In genomic region chr1:20486457-20487235, GRCh38 we compare ENCODE assay signal across 1 cellular context.
A peak's percentile ranks its signal among the peaks of the same experiment; 100 is the strongest.
TF ChIP-seq lines count a peak whose summit lies in the region.

No MANE protein-coding gene starts in this region.

TF ChIP-seq in HepG2, 621 proteins besides CTCF, POLR2A, EP300 and RAD21 (continued from another document and continues in another):
- TF ChIP-seq, protein P1, sequence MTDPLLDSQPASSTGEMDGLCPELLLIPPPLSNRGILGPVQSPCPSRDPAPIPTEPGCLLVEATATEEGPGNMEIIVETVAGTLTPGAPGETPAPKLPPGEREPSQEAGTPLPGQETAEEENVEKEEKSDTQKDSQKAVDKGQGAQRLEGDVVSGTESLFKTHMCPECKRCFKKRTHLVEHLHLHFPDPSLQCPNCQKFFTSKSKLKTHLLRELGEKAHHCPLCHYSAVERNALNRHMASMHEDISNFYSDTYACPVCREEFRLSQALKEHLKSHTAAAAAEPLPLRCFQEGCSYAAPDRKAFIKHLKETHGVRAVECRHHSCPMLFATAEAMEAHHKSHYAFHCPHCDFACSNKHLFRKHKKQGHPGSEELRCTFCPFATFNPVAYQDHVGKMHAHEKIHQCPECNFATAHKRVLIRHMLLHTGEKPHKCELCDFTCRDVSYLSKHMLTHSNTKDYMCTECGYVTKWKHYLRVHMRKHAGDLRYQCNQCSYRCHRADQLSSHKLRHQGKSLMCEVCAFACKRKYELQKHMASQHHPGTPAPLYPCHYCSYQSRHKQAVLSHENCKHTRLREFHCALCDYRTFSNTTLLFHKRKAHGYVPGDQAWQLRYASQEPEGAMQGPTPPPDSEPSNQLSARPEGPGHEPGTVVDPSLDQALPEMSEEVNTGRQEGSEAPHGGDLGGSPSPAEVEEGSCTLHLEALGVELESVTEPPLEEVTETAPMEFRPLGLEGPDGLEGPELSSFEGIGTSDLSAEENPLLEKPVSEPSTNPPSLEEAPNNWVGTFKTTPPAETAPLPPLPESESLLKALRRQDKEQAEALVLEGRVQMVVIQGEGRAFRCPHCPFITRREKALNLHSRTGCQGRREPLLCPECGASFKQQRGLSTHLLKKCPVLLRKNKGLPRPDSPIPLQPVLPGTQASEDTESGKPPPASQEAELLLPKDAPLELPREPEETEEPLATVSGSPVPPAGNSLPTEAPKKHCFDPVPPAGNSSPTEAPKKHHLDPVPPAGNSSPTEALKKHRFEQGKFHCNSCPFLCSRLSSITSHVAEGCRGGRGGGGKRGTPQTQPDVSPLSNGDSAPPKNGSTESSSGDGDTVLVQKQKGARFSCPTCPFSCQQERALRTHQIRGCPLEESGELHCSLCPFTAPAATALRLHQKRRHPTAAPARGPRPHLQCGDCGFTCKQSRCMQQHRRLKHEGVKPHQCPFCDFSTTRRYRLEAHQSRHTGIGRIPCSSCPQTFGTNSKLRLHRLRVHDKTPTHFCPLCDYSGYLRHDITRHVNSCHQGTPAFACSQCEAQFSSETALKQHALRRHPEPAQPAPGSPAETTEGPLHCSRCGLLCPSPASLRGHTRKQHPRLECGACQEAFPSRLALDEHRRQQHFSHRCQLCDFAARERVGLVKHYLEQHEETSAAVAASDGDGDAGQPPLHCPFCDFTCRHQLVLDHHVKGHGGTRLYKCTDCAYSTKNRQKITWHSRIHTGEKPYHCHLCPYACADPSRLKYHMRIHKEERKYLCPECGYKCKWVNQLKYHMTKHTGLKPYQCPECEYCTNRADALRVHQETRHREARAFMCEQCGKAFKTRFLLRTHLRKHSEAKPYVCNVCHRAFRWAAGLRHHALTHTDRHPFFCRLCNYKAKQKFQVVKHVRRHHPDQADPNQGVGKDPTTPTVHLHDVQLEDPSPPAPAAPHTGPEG (CRISPR knock-in tag; IDR thresholded peaks at IDR 0.05), result 0 out of 2 replicates have a peak, but pooled peaks have one; percentile 27
- TF ChIP-seq ZNF382 (CRISPR knock-in tag; IDR thresholded peaks at IDR 0.05; ENCODE audit: borderline replicate concordance), result no peak
- TF ChIP-seq NFKB2 (CRISPR knock-in tag; IDR thresholded peaks at IDR 0.05; ENCODE audit: borderline replicate concordance), result peak; percentile 92; the same call in 1 of the 2 replicates
- peak; percentile 37; the same call in 1 of the 2 replicates for TF ChIP-seq NAIF1 (CRISPR knock-in tag; IDR thresholded peaks at IDR 0.05; ENCODE audit: borderline replicate concordance)
- TF ChIP-seq ARNTL (CRISPR knock-in tag; IDR thresholded peaks at IDR 0.05), result 0 out of 2 replicates have a peak, but pooled peaks have one; percentile 17
- no peak; the same call in none of the 2 replicates for TF ChIP-seq ZNF704 (CRISPR knock-in tag; IDR thresholded peaks at IDR 0.05; ENCODE audit: borderline replicate concordance)
- TF ChIP-seq MZF1 (CRISPR knock-in tag; IDR thresholded peaks at IDR 0.05; ENCODE audit: borderline replicate concordance), result no peak
- no peak for TF ChIP-seq RFX3 (CRISPR knock-in tag; IDR thresholded peaks at IDR 0.05)
- TF ChIP-seq ZNF263 (CRISPR knock-in tag; IDR thresholded peaks at IDR 0.05), result peak; percentile 35; the same call in 1 of the 2 replicates
- TF ChIP-seq ZNF326 (CRISPR knock-in tag; IDR thresholded peaks at IDR 0.05; ENCODE audit: borderline replicate concordance), result no peak
- no peak for TF ChIP-seq SUZ12 (IDR thresholded peaks at IDR 0.05; ENCODE audit: low read depth, low read length)
- TF ChIP-seq ZNF878 (CRISPR knock-in tag; IDR thresholded peaks at IDR 0.05), result peak; percentile 88; the same call in 1 of the 2 replicates
- TF ChIP-seq ZBTB8A (CRISPR knock-in tag; IDR thresholded peaks at IDR 0.05; ENCODE audit: borderline replicate concordance, low read depth), result no peak
- no peak for TF ChIP-seq SP1 (IDR thresholded peaks at IDR 0.05)
- TF ChIP-seq SP1 (CRISPR knock-in tag; IDR thresholded peaks at IDR 0.05), result peak; percentile 27; the same call in 1 of the 2 replicates
- no peak for TF ChIP-seq ZNF230 (CRISPR knock-in tag; IDR thresholded peaks at IDR 0.05)
- TF ChIP-seq HOXD1 (CRISPR knock-in tag; IDR thresholded peaks at IDR 0.05), result no peak
- no peak for TF ChIP-seq THAP8 (CRISPR knock-in tag; IDR thresholded peaks at IDR 0.05; ENCODE audit: borderline replicate concordance)
- peak; percentile 6; the same call in 1 of the 2 replicates for TF ChIP-seq NFYC (CRISPR knock-in tag; IDR thresholded peaks at IDR 0.05)
- peak; percentile 67; the same call in 1 of the 2 replicates for TF ChIP-seq ZBTB34 (CRISPR knock-in tag; IDR thresholded peaks at IDR 0.05)
- peak; percentile 68 for TF ChIP-seq NR2C2 (CRISPR knock-in tag; IDR thresholded peaks at IDR 0.05; ENCODE audit: borderline replicate concordance)
- TF ChIP-seq DNMT1 (CRISPR knock-in tag; IDR thresholded peaks at IDR 0.05), result 0 out of 2 replicates have a peak, but pooled peaks have one; percentile 49
- TF ChIP-seq JUNB (CRISPR knock-in tag; IDR thresholded peaks at IDR 0.05; ENCODE audit: borderline replicate concordance), result no peak
- no peak for TF ChIP-seq ZNF251 (CRISPR knock-in tag; IDR thresholded peaks at IDR 0.05)
- 0 out of 2 replicates have a peak, but pooled peaks have one; percentile 46 for TF ChIP-seq ZNF484 (CRISPR knock-in tag; IDR thresholded peaks at IDR 0.05; ENCODE audit: borderline replicate concordance, low read depth)
- TF ChIP-seq ZNF224 (CRISPR knock-in tag; IDR thresholded peaks at IDR 0.05), result no peak
- TF ChIP-seq THYN1 (CRISPR knock-in tag; IDR thresholded peaks at IDR 0.05; ENCODE audit: borderline replicate concordance, low read depth), result peak; percentile 82; the same call in 1 of the 2 replicates
- no peak for TF ChIP-seq ZNF512 (CRISPR knock-in tag; IDR thresholded peaks at IDR 0.05)
- no peak for TF ChIP-seq RELA (CRISPR knock-in tag; IDR thresholded peaks at IDR 0.05)
- no peak; the same call in 1 of the 2 replicates for TF ChIP-seq BRF2 (CRISPR knock-in tag; IDR thresholded peaks at IDR 0.05)
- no peak for TF ChIP-seq CBX2 (IDR thresholded peaks at IDR 0.05; ENCODE audit: low read depth, low read length)
- no peak for TF ChIP-seq CBX2 (CRISPR knock-in tag; IDR thresholded peaks at IDR 0.05; ENCODE audit: low read depth)
- no peak for TF ChIP-seq RORA (CRISPR knock-in tag; IDR thresholded peaks at IDR 0.05)
- TF ChIP-seq MED1 (CRISPR knock-in tag; IDR thresholded peaks at IDR 0.05), result peak; percentile 59
- no peak for TF ChIP-seq ZNF530 (CRISPR knock-in tag; IDR thresholded peaks at IDR 0.05; ENCODE audit: low read depth)
- TF ChIP-seq EHMT2 (IDR thresholded peaks at IDR 0.05; ENCODE audit: borderline replicate concordance, low read depth, low read length), result no peak
- no peak for TF ChIP-seq ZNF567 (CRISPR knock-in tag; IDR thresholded peaks at IDR 0.05; ENCODE audit: borderline replicate concordance)
- peak; percentile 64; the same call in 1 of the 2 replicates for TF ChIP-seq KAT7 (CRISPR knock-in tag; IDR thresholded peaks at IDR 0.05; ENCODE audit: borderline replicate concordance)
- 0 out of 2 replicates have a peak, but pooled peaks have one; percentile 27 for TF ChIP-seq ZNF550 (CRISPR knock-in tag; IDR thresholded peaks at IDR 0.05; ENCODE audit: borderline replicate concordance)
- TF ChIP-seq ZNF280D (CRISPR knock-in tag; IDR thresholded peaks at IDR 0.05), result no peak
- TF ChIP-seq ZNF678 (CRISPR knock-in tag; IDR thresholded peaks at IDR 0.05), result no peak
- TF ChIP-seq ZNF616 (CRISPR knock-in tag; IDR thresholded peaks at IDR 0.05; ENCODE audit: low read depth), result no peak
- peak; percentile 74 for TF ChIP-seq MYC (CRISPR knock-in tag; IDR thresholded peaks at IDR 0.05; ENCODE audit: borderline replicate concordance)
- TF ChIP-seq SOX6 (IDR thresholded peaks at IDR 0.05), result no peak
- peak; percentile 83 for TF ChIP-seq SOX6 (CRISPR knock-in tag; IDR thresholded peaks at IDR 0.05)
- TF ChIP-seq, protein P2, sequence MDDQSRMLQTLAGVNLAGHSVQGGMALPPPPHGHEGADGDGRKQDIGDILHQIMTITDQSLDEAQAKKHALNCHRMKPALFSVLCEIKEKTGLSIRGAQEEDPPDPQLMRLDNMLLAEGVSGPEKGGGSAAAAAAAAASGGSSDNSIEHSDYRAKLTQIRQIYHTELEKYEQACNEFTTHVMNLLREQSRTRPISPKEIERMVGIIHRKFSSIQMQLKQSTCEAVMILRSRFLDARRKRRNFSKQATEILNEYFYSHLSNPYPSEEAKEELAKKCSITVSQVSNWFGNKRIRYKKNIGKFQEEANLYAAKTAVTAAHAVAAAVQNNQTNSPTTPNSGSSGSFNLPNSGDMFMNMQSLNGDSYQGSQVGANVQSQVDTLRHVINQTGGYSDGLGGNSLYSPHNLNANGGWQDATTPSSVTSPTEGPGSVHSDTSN (CRISPR knock-in tag; IDR thresholded peaks at IDR 0.05; ENCODE audit: borderline replicate concordance), result no peak
